ENCODE assay signal across 10 cellular contexts in genomic region chr4:105236202-105236916, GRCh38.
DNase-seq lines count a peak whose midpoint lies in the region; ATAC-seq, FAIRE-seq and TF ChIP-seq lines count a peak whose summit lies in the region.
"Had no signal": no experiment of that assay in that cellular context is flagged by ENCODE, and none has a peak within 500 bp of the region (broad histone marks: within the 10 kb centered on the region; RNA-seq: fewer than 3 reads in every experiment).

No MANE protein-coding gene starts in this region.

- intact Hi-C loops in left colon (cut with DNase I, micrococcal nuclease): no loop called here

- DNase-seq in left colon (no peak), frontal cortex (ENCODE audit: low spot score in 2 of 2) (no peak), putamen (ENCODE audit: low spot score) (no peak), LoVo (ENCODE audit: low spot score) (no peak), foreskin keratinocyte (no peak)
- DNase-seq: posterior cingulate gyrus, SW 1271 had no signal

- no peak for FAIRE-seq in frontal cortex (lab: Jason Lieb, UNC)

- ATAC-seq in GM18870 (IDR thresholded peaks at IDR 0.05; ENCODE audit: unreplicated experiment) (peak; percentile 84), GM21447 (IDR thresholded peaks at IDR 0.05; ENCODE audit: unreplicated experiment) (peak; percentile 85), HG03135 (IDR thresholded peaks at IDR 0.05; ENCODE audit: unreplicated experiment) (peak; percentile 86), left colon (peak; percentile 32), foreskin keratinocyte (no peak)

- no peaks in the 10 kb centered on the region for H3K4me1 ChIP-seq in foreskin keratinocyte

- no peaks in the 10 kb centered on the region for H3K27me3 ChIP-seq in foreskin keratinocyte

- no peak for TF ChIP-seq CTCF in foreskin keratinocyte (conservative IDR thresholded peaks at IDR 0.05)

- H3K27ac ChIP-seq in foreskin keratinocyte: no peak overlapping the region
